2 cellular contexts compared by ENCODE assay signal in the genomic region with DNA sequence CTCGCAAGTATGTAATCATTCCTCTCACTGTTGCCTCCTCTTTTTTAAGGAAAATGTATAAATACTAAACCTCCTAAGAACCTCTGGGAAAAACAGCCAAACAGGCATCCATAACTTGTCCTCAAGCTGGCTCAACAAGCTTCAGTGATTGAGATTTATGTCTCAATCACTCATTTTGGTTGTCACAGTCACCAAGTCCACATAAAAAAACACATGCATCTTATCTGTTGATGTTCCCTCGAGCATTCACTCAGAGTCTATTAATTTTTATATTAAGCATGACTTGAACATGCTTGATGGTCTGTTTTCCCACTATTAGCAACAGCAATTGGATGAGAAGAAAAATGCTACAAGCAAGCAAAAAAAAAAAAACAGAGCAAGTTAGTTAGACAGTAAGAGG.
A peak's percentile ranks its signal among the peaks of the same experiment; 100 is the strongest.
TF ChIP-seq lines count a peak whose summit lies in the region.

No MANE protein-coding gene starts in this region.

TF ChIP-seq in SK-N-SH, 30 proteins besides CTCF, POLR2A, EP300 and RAD21 (continued from another document):
- TF ChIP-seq FOSL2 (IDR thresholded peaks at IDR 0.05; ENCODE audit: borderline replicate concordance, low read depth) (no peak), SMC3 (IDR thresholded peaks at IDR 0.05; ENCODE audit: low read depth, low read length) (no peak), ELF1 (IDR thresholded peaks at IDR 0.05) (no peak), USF2 (IDR thresholded peaks at IDR 0.05; ENCODE audit: borderline replicate concordance, low read depth, low read length) (no peak), TCF12 (IDR thresholded peaks at IDR 0.05) (no peak), MEF2A (IDR thresholded peaks at IDR 0.05; ENCODE audit: borderline replicate concordance, low read depth) (no peak), MAX (IDR thresholded peaks at IDR 0.05; ENCODE audit: low read depth) (no peak), RFX5 (IDR thresholded peaks at IDR 0.05; ENCODE audit: low read length) (no peak), FOXM1 (IDR thresholded peaks at IDR 0.05; ENCODE audit: low read depth) (no peak), CHD2 (IDR thresholded peaks at IDR 0.05; ENCODE audit: low read length, partially characterized antibody) (peak; percentile 54), FOXJ3 (CRISPR knock-in tag; IDR thresholded peaks at IDR 0.05) (no peak), GATA2 (CRISPR knock-in tag; IDR thresholded peaks at IDR 0.05) (0 out of 2 replicates have a peak, but pooled peaks have one; percentile 31), MXI1 (IDR thresholded peaks at IDR 0.05; ENCODE audit: low read depth, low read length) (no peak), GABPA (IDR thresholded peaks at IDR 0.05; ENCODE audit: low read depth) (no peak), JUND (IDR thresholded peaks at IDR 0.05) (no peak)

TF ChIP-seq in SK-N-SH treated with all-trans-retinoic acid at 6 μM for 48 hours, 23 proteins besides CTCF, POLR2A, EP300 and RAD21 (continued from another document):
- TF ChIP-seq, protein P1, sequence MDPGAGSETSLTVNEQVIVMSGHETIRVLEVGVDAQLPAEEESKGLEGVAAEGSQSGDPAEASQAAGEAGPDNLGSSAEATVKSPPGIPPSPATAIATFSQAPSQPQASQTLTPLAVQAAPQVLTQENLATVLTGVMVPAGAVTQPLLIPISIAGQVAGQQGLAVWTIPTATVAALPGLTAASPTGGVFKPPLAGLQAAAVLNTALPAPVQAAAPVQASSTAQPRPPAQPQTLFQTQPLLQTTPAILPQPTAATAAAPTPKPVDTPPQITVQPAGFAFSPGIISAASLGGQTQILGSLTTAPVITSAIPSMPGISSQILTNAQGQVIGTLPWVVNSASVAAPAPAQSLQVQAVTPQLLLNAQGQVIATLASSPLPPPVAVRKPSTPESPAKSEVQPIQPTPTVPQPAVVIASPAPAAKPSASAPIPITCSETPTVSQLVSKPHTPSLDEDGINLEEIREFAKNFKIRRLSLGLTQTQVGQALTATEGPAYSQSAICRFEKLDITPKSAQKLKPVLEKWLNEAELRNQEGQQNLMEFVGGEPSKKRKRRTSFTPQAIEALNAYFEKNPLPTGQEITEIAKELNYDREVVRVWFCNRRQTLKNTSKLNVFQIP (CRISPR knock-in tag; IDR thresholded peaks at IDR 0.05; ENCODE audit: borderline replicate concordance, low read depth) = no peak
- TF ChIP-seq ESRRG (CRISPR knock-in tag; IDR thresholded peaks at IDR 0.05) (no peak), RARB (CRISPR knock-in tag; IDR thresholded peaks at IDR 0.05) (no peak), ZFP30 (CRISPR knock-in tag; IDR thresholded peaks at IDR 0.05) (no peak), ZNF8 (CRISPR knock-in tag; IDR thresholded peaks at IDR 0.05) (no peak), GLIS3 (CRISPR knock-in tag; IDR thresholded peaks at IDR 0.05) (no peak), CSRNP3 (CRISPR knock-in tag; IDR thresholded peaks at IDR 0.05) (no peak), CSDC2 (CRISPR knock-in tag; IDR thresholded peaks at IDR 0.05) (no peak), ZNF565 (CRISPR knock-in tag; conservative IDR thresholded peaks at IDR 0.05; ENCODE audit: low read depth) (no peak), CREB5 (CRISPR knock-in tag; IDR thresholded peaks at IDR 0.05; ENCODE audit: low read depth) (no peak), PPARA (CRISPR knock-in tag; IDR thresholded peaks at IDR 0.05; ENCODE audit: borderline replicate concordance) (no peak), ISL1 (CRISPR knock-in tag; IDR thresholded peaks at IDR 0.05) (no peak), OSR1 (CRISPR knock-in tag; IDR thresholded peaks at IDR 0.05) (no peak)
- TF ChIP-seq, protein P2, sequence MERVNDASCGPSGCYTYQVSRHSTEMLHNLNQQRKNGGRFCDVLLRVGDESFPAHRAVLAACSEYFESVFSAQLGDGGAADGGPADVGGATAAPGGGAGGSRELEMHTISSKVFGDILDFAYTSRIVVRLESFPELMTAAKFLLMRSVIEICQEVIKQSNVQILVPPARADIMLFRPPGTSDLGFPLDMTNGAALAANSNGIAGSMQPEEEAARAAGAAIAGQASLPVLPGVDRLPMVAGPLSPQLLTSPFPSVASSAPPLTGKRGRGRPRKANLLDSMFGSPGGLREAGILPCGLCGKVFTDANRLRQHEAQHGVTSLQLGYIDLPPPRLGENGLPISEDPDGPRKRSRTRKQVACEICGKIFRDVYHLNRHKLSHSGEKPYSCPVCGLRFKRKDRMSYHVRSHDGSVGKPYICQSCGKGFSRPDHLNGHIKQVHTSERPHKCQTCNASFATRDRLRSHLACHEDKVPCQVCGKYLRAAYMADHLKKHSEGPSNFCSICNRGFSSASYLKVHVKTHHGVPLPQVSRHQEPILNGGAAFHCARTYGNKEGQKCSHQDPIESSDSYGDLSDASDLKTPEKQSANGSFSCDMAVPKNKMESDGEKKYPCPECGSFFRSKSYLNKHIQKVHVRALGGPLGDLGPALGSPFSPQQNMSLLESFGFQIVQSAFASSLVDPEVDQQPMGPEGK (CRISPR knock-in tag; IDR thresholded peaks at IDR 0.05; ENCODE audit: borderline replicate concordance) = no peak
- TF ChIP-seq, protein P3, sequence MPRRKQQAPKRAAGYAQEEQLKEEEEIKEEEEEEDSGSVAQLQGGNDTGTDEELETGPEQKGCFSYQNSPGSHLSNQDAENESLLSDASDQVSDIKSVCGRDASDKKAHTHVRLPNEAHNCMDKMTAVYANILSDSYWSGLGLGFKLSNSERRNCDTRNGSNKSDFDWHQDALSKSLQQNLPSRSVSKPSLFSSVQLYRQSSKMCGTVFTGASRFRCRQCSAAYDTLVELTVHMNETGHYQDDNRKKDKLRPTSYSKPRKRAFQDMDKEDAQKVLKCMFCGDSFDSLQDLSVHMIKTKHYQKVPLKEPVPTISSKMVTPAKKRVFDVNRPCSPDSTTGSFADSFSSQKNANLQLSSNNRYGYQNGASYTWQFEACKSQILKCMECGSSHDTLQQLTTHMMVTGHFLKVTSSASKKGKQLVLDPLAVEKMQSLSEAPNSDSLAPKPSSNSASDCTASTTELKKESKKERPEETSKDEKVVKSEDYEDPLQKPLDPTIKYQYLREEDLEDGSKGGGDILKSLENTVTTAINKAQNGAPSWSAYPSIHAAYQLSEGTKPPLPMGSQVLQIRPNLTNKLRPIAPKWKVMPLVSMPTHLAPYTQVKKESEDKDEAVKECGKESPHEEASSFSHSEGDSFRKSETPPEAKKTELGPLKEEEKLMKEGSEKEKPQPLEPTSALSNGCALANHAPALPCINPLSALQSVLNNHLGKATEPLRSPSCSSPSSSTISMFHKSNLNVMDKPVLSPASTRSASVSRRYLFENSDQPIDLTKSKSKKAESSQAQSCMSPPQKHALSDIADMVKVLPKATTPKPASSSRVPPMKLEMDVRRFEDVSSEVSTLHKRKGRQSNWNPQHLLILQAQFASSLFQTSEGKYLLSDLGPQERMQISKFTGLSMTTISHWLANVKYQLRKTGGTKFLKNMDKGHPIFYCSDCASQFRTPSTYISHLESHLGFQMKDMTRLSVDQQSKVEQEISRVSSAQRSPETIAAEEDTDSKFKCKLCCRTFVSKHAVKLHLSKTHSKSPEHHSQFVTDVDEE (CRISPR knock-in tag; IDR thresholded peaks at IDR 0.05) = no peak
